ENCODE assay signal across 24 cellular contexts in genomic region chr22:32650553-32651345, GRCh38.
DNase-seq lines count a peak whose midpoint lies in the region; ATAC-seq and TF ChIP-seq lines count a peak whose summit lies in the region.
"Had no signal": no experiment of that assay in that cellular context is flagged by ENCODE, and none has a peak within 500 bp of the region (broad histone marks: within the 10 kb centered on the region; RNA-seq: fewer than 3 reads in every experiment).

No MANE protein-coding gene starts in this region.

- peak overlapping the region in 3 of 4 donors; percentile 43 to 78 (median 70) for H3K27ac ChIP-seq in esophagus squamous epithelium
- peak overlapping the region; percentile 11 to 27 for H3K27ac ChIP-seq in prostate gland
- no peak overlapping the region for H3K27ac ChIP-seq in H9 (ENCODE audit: insufficient read length, low read depth, low read length)
- H3K27ac ChIP-seq: cardiac muscle cell had no signal

- H3K27me3 ChIP-seq in esophagus squamous epithelium (no peaks in the 10 kb centered on the region), prostate gland (replicated peaks; ENCODE audit: insufficient read depth) (no peaks in the 10 kb centered on the region), H9 (ENCODE audit: insufficient read depth, low read length) (no peaks in the 10 kb centered on the region)
- H3K27me3 ChIP-seq: cardiac muscle cell had no signal

- H3K27ac Mint-ChIP-seq in HFFc6 (peak overlapping the region; percentile 76), H9 (no peak overlapping the region)
- H3K27ac Mint-ChIP-seq: activated T-helper 1 cell treated with anti-CD3 and anti-CD28 coated beads, Interleukin-12 subunit alpha, Interleukin-12 subunit beta, Interleukin-2, Interleukin-4 antibody, amounts not matched to agents 30 ng/mL and 10 ng/mL and 1 ng/mL, durations not matched to agents 14 hours and 24 hours and 36 hours; stimulated activated effector memory CD8-positive, alpha-beta T cell treated with anti-CD3 and anti-CD28 coated beads, Interleukin-12 subunit alpha, Interleukin-12 subunit beta, amount 100 ng/mL, for 72 hours; T-helper 2 cell treated with Interferon-gamma antibody and Interleukin-4, amounts not matched to agents 5 μg/mL and 100 μg/mL, for 36 hours; type B pancreatic cell had no signal

- H3K79me2 ChIP-seq in H9 (ENCODE audit: insufficient read depth, low read length): no peaks in the 10 kb centered on the region

- no peaks in the 10 kb centered on the region for H3K4me1 ChIP-seq in esophagus squamous epithelium
- no peaks in the 10 kb centered on the region for H3K4me1 ChIP-seq in prostate gland (replicated peaks)
- H3K4me1 ChIP-seq in H9 (ENCODE audit: insufficient read depth, low read length): no peaks in the 10 kb centered on the region

- ATAC-seq in GM18858 (IDR thresholded peaks at IDR 0.05; ENCODE audit: unreplicated experiment): no peak
- ATAC-seq: naive thymus-derived CD8-positive, alpha-beta T cell; stimulated activated effector memory CD8-positive, alpha-beta T cell treated with anti-CD3 and anti-CD28 coated beads, Interleukin-12 subunit alpha, Interleukin-12 subunit beta, amount 100 ng/mL, for 72 hours had no signal

- H3K4me2 ChIP-seq in H9 (ENCODE audit: insufficient read depth, insufficient read length, low read length): no peak overlapping the region

- H2BK20ac ChIP-seq in H9 (ENCODE audit: low read depth, low read length, poor library complexity, severe bottlenecking): no peak overlapping the region

- H3K9ac ChIP-seq in H9 (ENCODE audit: extremely low read depth, insufficient read length, low read length): no peak overlapping the region

- no peak overlapping the region for H3K23ac ChIP-seq in H9 (ENCODE audit: insufficient read length, low read depth, low read length)

- H2BK12ac ChIP-seq in H9 (ENCODE audit: insufficient read length, low read depth, low read length): no peak overlapping the region

- no peak overlapping the region for H3K4ac ChIP-seq in H9 (ENCODE audit: low read depth, low read length)

- H3K56ac ChIP-seq in H9 (ENCODE audit: insufficient read length, low read depth, low read length): no peak overlapping the region

- peaks cover 6% of the 10 kb centered on the region for H3K36me3 Mint-ChIP-seq in HFFc6 (ENCODE audit: low read depth)
- no peaks in the 10 kb centered on the region; a peak in 1 of 7 replicates for H3K36me3 Mint-ChIP-seq in H9 (ENCODE audit: insufficient read depth in 1 of 3, low read depth in 3 of 3)
- H3K36me3 Mint-ChIP-seq: naive thymus-derived CD8-positive, alpha-beta T cell; stimulated activated effector memory CD8-positive, alpha-beta T cell treated with anti-CD3 and anti-CD28 coated beads, Interleukin-12 subunit alpha, Interleukin-12 subunit beta, amount 100 ng/mL, for 72 hours; type B pancreatic cell had no signal

- H3K23me2 ChIP-seq in H9 (ENCODE audit: insufficient read length, low read depth, low read length, poor library complexity, severe bottlenecking): no peaks in the 10 kb centered on the region

- H3K4me3 ChIP-seq in esophagus squamous epithelium (no peak overlapping the region), prostate gland (no peak overlapping the region)
- H3K4me3 ChIP-seq: cardiac muscle cell, lung, PC-9 had no signal

- no peak overlapping the region for H3K18ac ChIP-seq in H9 (ENCODE audit: insufficient read length, low read depth, low read length)

- no peaks in the 10 kb centered on the region for H3K36me3 ChIP-seq in esophagus squamous epithelium
- H3K36me3 ChIP-seq in prostate gland: no peaks in the 10 kb centered on the region
- H3K36me3 ChIP-seq: cardiac muscle cell had no signal

- intact Hi-C loops in esophagus squamous epithelium (cut with DNase I): loop anchor here (10.0 kb wide), 1 partner anchor 344 kb away; no protein-coding TSS in a partner anchor
- intact Hi-C loops in prostate gland (cut with DNase I): no loop called here

- H4K8ac ChIP-seq in H9 (replicated peaks; ENCODE audit: insufficient read length, low read depth, low read length): no peak overlapping the region

- H4K20me1 ChIP-seq in H9 (ENCODE audit: control insufficient read depth, insufficient read depth, insufficient read length): no peaks in the 10 kb centered on the region

- H3T11ph ChIP-seq in H9 (ENCODE audit: low read length): no peak overlapping the region

- H3K4me1 Mint-ChIP-seq in HFFc6 (ENCODE audit: low read depth) (peaks cover 30% of the 10 kb centered on the region), H9 (no peaks in the 10 kb centered on the region)

- H3K79me1 ChIP-seq in H9 (ENCODE audit: insufficient read depth, low read depth, low read length, poor library complexity, severe bottlenecking): no peaks in the 10 kb centered on the region

- no peak overlapping the region for H2AFZ ChIP-seq in H9 (ENCODE audit: low read length)
- H2AFZ ChIP-seq: PC-9 had no signal

- H3K4me3 Mint-ChIP-seq in HFFc6 (peak overlapping the region; percentile 7; the same call in 1 of the 2 replicates), H9 (no peak overlapping the region)
- H3K4me3 Mint-ChIP-seq: activated T-helper 1 cell treated with anti-CD3 and anti-CD28 coated beads, Interleukin-12 subunit alpha, Interleukin-12 subunit beta, Interleukin-2, Interleukin-4 antibody, amounts not matched to agents 30 ng/mL and 10 ng/mL and 1 ng/mL, durations not matched to agents 14 hours and 24 hours and 36 hours; naive thymus-derived CD8-positive, alpha-beta T cell; stimulated activated effector memory CD8-positive, alpha-beta T cell treated with anti-CD3 and anti-CD28 coated beads, Interleukin-12 subunit alpha, Interleukin-12 subunit beta, amount 100 ng/mL, for 72 hours; T-helper 2 cell treated with Interferon-gamma antibody and Interleukin-4, amounts not matched to agents 5 μg/mL and 100 μg/mL, for 36 hours; type B pancreatic cell had no signal

- H4K5ac ChIP-seq in H9 (ENCODE audit: insufficient read length, low read depth, low read length): no peak overlapping the region

- TF ChIP-seq POLR2A in esophagus squamous epithelium (IDR thresholded peaks at IDR 0.05) (no peak), prostate gland (IDR thresholded peaks at IDR 0.05) (no peak)

- no peak overlapping the region for H2BK120ac ChIP-seq in H9 (ENCODE audit: low read depth, low read length, poor library complexity, severe bottlenecking)

- H3K27me3 Mint-ChIP-seq in HFFc6 (ENCODE audit: insufficient read depth): no peaks in the 10 kb centered on the region; the same call in none of the 2 replicates
- peaks cover 4% of the 10 kb centered on the region; the same call in 1 of the 2 replicates for H3K27me3 Mint-ChIP-seq in H9 (ENCODE audit: low read depth)

- no peak overlapping the region for H2AK5ac ChIP-seq in H9 (ENCODE audit: insufficient read length, low read length)

- no peak overlapping the region for H4K91ac ChIP-seq in H9 (ENCODE audit: insufficient read length, low read depth, low read length)

- peaks cover 5% of the 10 kb centered on the region; the same call in 1 of the 2 replicates for H3K9me3 Mint-ChIP-seq in HFFc6
- no peaks in the 10 kb centered on the region for H3K9me3 Mint-ChIP-seq in H9
- H3K9me3 Mint-ChIP-seq: activated T-helper 1 cell treated with anti-CD3 and anti-CD28 coated beads, Interleukin-12 subunit alpha, Interleukin-12 subunit beta, Interleukin-2, Interleukin-4 antibody, amounts not matched to agents 30 ng/mL and 10 ng/mL and 1 ng/mL, durations not matched to agents 14 hours and 24 hours and 36 hours; T-helper 2 cell treated with Interferon-gamma antibody and Interleukin-4, amounts not matched to agents 5 μg/mL and 100 μg/mL, for 36 hours had no signal

- no peak for TF ChIP-seq CTCF in HFFc6 (IDR thresholded peaks at IDR 0.05)
- no peak for TF ChIP-seq CTCF in esophagus squamous epithelium (IDR thresholded peaks at IDR 0.05)
- no peak for TF ChIP-seq CTCF in prostate gland (IDR thresholded peaks at IDR 0.05)
- TF ChIP-seq CTCF in H9 (conservative IDR thresholded peaks at IDR 0.05): no peak

- H2BK5ac ChIP-seq in H9 (ENCODE audit: insufficient read length, low read length): no peak overlapping the region

- peak; percentile 42 for DNase-seq in AG08396 (ENCODE audit: low spot score)
- peak; percentile 64 for DNase-seq in HFFc6
- DNase-seq in esophagus squamous epithelium (lab: John Stamatoyannopoulos, UW): no peak
- DNase-seq in prostate gland (ENCODE audit: low spot score): no peak
- DNase-seq in activated naive CD4-positive, alpha-beta T cell (lab: John Stamatoyannopoulos, UW): no peak
- no peak for DNase-seq in H9
- no peak for DNase-seq in Ammon's horn (ENCODE audit: low spot score)
- DNase-seq: activated CD4-positive, CD25-positive, alpha-beta regulatory T cell treated with anti-CD3 and anti-CD28 coated beads, Interleukin-2, amount 50 U/mL, for 72 hours; activated CD8-positive, alpha-beta memory T cell treated with anti-CD3 and anti-CD28 coated beads for 24 hours; Karpas-422; naive thymus-derived CD8-positive, alpha-beta T cell; NCI-H1417; NCI-H2171; NCI-H526 treated with DMSO at 0.1 percent for 48 hours; PC-9; posterior cingulate gyrus; stimulated activated CD4-positive, alpha-beta T cell treated with anti-CD3 and anti-CD28 coated beads, Interleukin-12 subunit alpha, Interleukin-12 subunit beta, amount 100 ng/mL, for 4 hours had no signal

- peaks cover 0 to 10% (median 0%) of the 10 kb centered on the region in 3 donors for H3K9me3 ChIP-seq in esophagus squamous epithelium
- no peaks in the 10 kb centered on the region for H3K9me3 ChIP-seq in prostate gland
- no peaks in the 10 kb centered on the region for H3K9me3 ChIP-seq in H9 (ENCODE audit: control insufficient read depth, low read depth, low read length)

- no peak overlapping the region for H3K14ac ChIP-seq in H9 (ENCODE audit: insufficient read depth, low read length)

- WGBS in esophagus squamous epithelium, 2 donors: 75 to 84% methylated on average over 7 of the region's 7 CpGs
- WGBS in prostate gland: 83% methylated on average over 7 of the region's 7 CpGs
- WGBS in H9 (ENCODE audit: extremely low coverage, insufficient read length, low lambda C conversion rate): no CpG with 5 or more reads among the region's 7 CpGs

- H2BK15ac ChIP-seq in H9 (ENCODE audit: low read depth, low read length): no peak overlapping the region

Comparison
In these comparisons a context has a peak if more than half of its experiments do, and no peak if none do; other contexts are left out.
1. DNase-seq: peak in AG08396 (single experiment) and HFFc6 (single experiment); none in esophagus squamous epithelium (single experiment), prostate gland (single experiment), activated naive CD4-positive, alpha-beta T cell (0 of 4), H9 (single experiment) and Ammon's horn (single experiment).